ENCODE assay signal across 17 cellular contexts in genomic region chr6:28357036-28357435, GRCh38. TPM values are rescaled to one million over a fixed set of nuclear protein-coding genes. Genes with fewer than 3 reads are reported as not detected.
DNase-seq lines count a peak whose midpoint lies in the region; ATAC-seq and TF ChIP-seq lines count a peak whose summit lies in the region.
"Had no signal": no experiment of that assay in that cellular context is flagged by ENCODE, and none has a peak within 500 bp of the region (broad histone marks: within the 10 kb centered on the region; RNA-seq: fewer than 3 reads in every experiment).

No MANE protein-coding gene starts in this region.

- no peaks in the 10 kb centered on the region for H3K27me3 Mint-ChIP-seq in CD8-positive, alpha-beta T cell (ENCODE audit: low read depth)

- POLR2A ChIA-PET in CD8-positive, alpha-beta T cell (lab: Charles Lee) = interaction anchor here (1.6 kb wide), 1 partner anchor 252 kb away, joined by 3 read pairs; no protein-coding TSS in a partner anchor

- DNase-seq in H4 (ENCODE audit: low spot score) = peak; percentile 75
- DNase-seq in SJSA1 (ENCODE audit: low read depth in 1 of 2, low spot score in 2 of 2) = peak; percentile 46 to 61
- DNase-seq in erythroblast (lab: John Stamatoyannopoulos, UW) = peak; percentile 17 to 22
- peak; percentile 30 for DNase-seq in pulmonary artery endothelial cell (ENCODE audit: low read depth, low spot score)
- no peak for DNase-seq in NCI-H510A treated with DMSO at 0.1 percent for 48 hours (lab: John Stamatoyannopoulos, UW)
- DNase-seq in D341Med (ENCODE audit: low spot score) = no peak
- DNase-seq in CD8-positive, alpha-beta T cell = no peak
- DNase-seq: activated CD4-positive, alpha-beta T cell treated with anti-CD3 and anti-CD28 coated beads for 1 hour; activated CD8-positive, alpha-beta memory T cell treated with anti-CD3 and anti-CD28 coated beads, Interleukin-2, amount 50 U/mL, for 48 hours; DMS79; immature natural killer cell; NCI-H1694; T-helper 1 cell had no signal

- no peak for ATAC-seq in CD8-positive, alpha-beta T cell
- no peak for ATAC-seq in HG02981 (IDR thresholded peaks at IDR 0.05; ENCODE audit: unreplicated experiment)

- H3K36me3 Mint-ChIP-seq in CD8-positive, alpha-beta T cell = peaks cover 18% of the 10 kb centered on the region
- H3K36me3 Mint-ChIP-seq: immature natural killer cell had no signal

- no peaks in the 10 kb centered on the region for H3K27me3 ChIP-seq in SJSA1 (replicated peaks)
- no peaks in the 10 kb centered on the region for H3K27me3 ChIP-seq in CD8-positive, alpha-beta T cell (ENCODE audit: insufficient read depth, low read length)
- H3K27me3 ChIP-seq: gastrocnemius medialis, Peyer's patch, spleen had no signal

- peaks cover 24% of the 10 kb centered on the region for H3K4me1 Mint-ChIP-seq in CD8-positive, alpha-beta T cell (ENCODE audit: low read depth)

- intact Hi-C loops in CD8-positive, alpha-beta T cell (cut with DNase I, micrococcal nuclease) = loop anchor here (2.0 to 10.0 kb wide), 3 partner anchors 455 to 1194 kb away; no protein-coding TSS in a partner anchor

- H3K4me3 ChIP-seq in SJSA1 = no peak overlapping the region
- no peak overlapping the region for H3K4me3 ChIP-seq in CD8-positive, alpha-beta T cell (ENCODE audit: low read depth, low read length)

- peaks cover 39% of the 10 kb centered on the region for H3K4me1 ChIP-seq in SJSA1 (replicated peaks)
- peaks cover 11% of the 10 kb centered on the region for H3K4me1 ChIP-seq in CD8-positive, alpha-beta T cell (ENCODE audit: insufficient read depth, low read length)

- H3K27ac Mint-ChIP-seq in CD8-positive, alpha-beta T cell = no peak overlapping the region

- no peak for TF ChIP-seq POLR2A in erythroblast (IDR thresholded peaks at IDR 0.05; ENCODE audit: low read length)

- peak overlapping the region; percentile 73 for H3K27ac ChIP-seq in SJSA1
- no peak overlapping the region for H3K27ac ChIP-seq in CD8-positive, alpha-beta T cell (ENCODE audit: low read depth, low read length)

- CTCF ChIA-PET in CD8-positive, alpha-beta T cell (lab: Charles Lee) = interaction anchor here (0.7 to 3.0 kb wide), 12 partner anchors 10 to 1194 kb away, joined by 3 to 22 read pairs (median 4); no protein-coding TSS in a partner anchor

- no peaks in the 10 kb centered on the region for H3K9me3 ChIP-seq in SJSA1 (replicated peaks)
- no peaks in the 10 kb centered on the region for H3K9me3 ChIP-seq in CD8-positive, alpha-beta T cell (ENCODE audit: low read length)
- H3K9me3 ChIP-seq: gastrocnemius medialis, Peyer's patch, spleen had no signal

- H3K9me3 Mint-ChIP-seq in CD8-positive, alpha-beta T cell = no peaks in the 10 kb centered on the region
- H3K9me3 Mint-ChIP-seq: immature natural killer cell had no signal

- no peak overlapping the region for H3K4me3 Mint-ChIP-seq in CD8-positive, alpha-beta T cell

- no peak for TF ChIP-seq CTCF in CD8-positive, alpha-beta T cell (IDR thresholded peaks at IDR 0.05)

- peaks cover 11% of the 10 kb centered on the region for H3K36me3 ChIP-seq in SJSA1
- no peaks in the 10 kb centered on the region for H3K36me3 ChIP-seq in CD8-positive, alpha-beta T cell (ENCODE audit: insufficient read depth, low read length)
- H3K36me3 ChIP-seq: Peyer's patch had no signal

RNA-seq across cellular contexts. Expression of gene ZKSCAN3, which starts 7.3 kb away (rescaled TPM):
- total RNA-seq in H4 (2014; rRNA removed; shearing (Covaris generic)) = 3.7 and 4.1 TPM in 2 replicates
- total RNA-seq in SJSA1 (2014; rRNA removed; shearing (Covaris generic)) = 5.9 and 6.9 TPM in 2 replicates
- 3.4 and 7.5 TPM in 2 replicates for total RNA-seq in pulmonary artery endothelial cell
- total RNA-seq in CD8-positive, alpha-beta T cell = under 1 TPM; 0.61 to 0.68 TPM

RNA-seq across cellular contexts. Expression of gene ZSCAN31, which starts 21.1 kb away (rescaled TPM):
- 182 and 210 TPM in 2 replicates for total RNA-seq in H4 (2014; rRNA removed; shearing (Covaris generic))
- 17.9 and 67.4 TPM in 2 replicates for total RNA-seq in SJSA1 (2014; rRNA removed; shearing (Covaris generic))
- total RNA-seq in pulmonary artery endothelial cell = 10.6 and 19.7 TPM in 2 replicates
- 1 to 10 TPM; 1.4 to 1.9 TPM for total RNA-seq in CD8-positive, alpha-beta T cell

RNA-seq across cellular contexts. Expression of gene ZSCAN12, which starts 42.5 kb away (rescaled TPM):
- total RNA-seq in H4 (2014; rRNA removed; shearing (Covaris generic)) = 6.0 and 6.9 TPM in 2 replicates
- total RNA-seq in SJSA1 (2014; rRNA removed; shearing (Covaris generic)) = 4.8 and 6.6 TPM in 2 replicates
- total RNA-seq in pulmonary artery endothelial cell = 3.6 and 6.8 TPM in 2 replicates
- total RNA-seq in CD8-positive, alpha-beta T cell = 1 to 10 TPM; 2.8 to 3.0 TPM

Comparison
In these comparisons a context has a peak if more than half of its experiments do, and no peak if none do; other contexts are left out.
1. DNase-seq: peak in H4 (single experiment), SJSA1 (2 of 2), erythroblast (2 of 2) and pulmonary artery endothelial cell (single experiment); none in NCI-H510A treated with DMSO at 0.1 percent for 48 hours (single experiment), D341Med (single experiment) and CD8-positive, alpha-beta T cell (0 of 7).